ENCODE assay signal across 9 cellular contexts in the genomic region with DNA sequence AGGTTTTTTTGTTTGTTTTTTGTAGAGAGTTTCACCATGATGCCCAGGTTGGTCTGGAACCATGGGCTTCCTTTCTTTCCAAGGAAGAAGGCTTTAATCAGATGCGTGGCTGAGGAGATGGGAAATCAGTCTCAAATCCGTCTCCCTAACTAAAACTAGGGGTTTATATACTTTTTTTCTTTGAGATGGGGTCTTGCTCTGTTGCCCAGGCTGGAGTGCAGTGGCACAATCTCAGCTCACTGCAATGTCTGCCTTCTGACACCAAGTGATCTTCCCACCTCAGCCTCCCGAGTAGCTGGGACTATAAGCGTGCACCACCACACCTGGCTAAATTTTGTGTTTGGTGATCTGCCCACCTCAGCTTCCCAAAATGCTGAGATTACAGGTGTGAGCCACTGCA. TPM values are rescaled to one million over a fixed set of nuclear protein-coding genes. Genes with fewer than 3 reads are reported as not detected.
"Had no signal": no experiment of that assay in that cellular context is flagged by ENCODE, and none has a peak within 500 bp of the region (broad histone marks: within the 10 kb centered on the region; RNA-seq: fewer than 3 reads in every experiment).

No MANE protein-coding gene starts in this region.

RNA-seq across cellular contexts. Expression of gene MEIS3, which starts 34.8 kb away (rescaled TPM):
- total RNA-seq: activated naive CD4-positive, alpha-beta T cell treated with anti-CD3 and anti-CD28 coated beads for 36 hours; activated naive CD8-positive, alpha-beta T cell treated with anti-CD3 and anti-CD28 coated beads for 36 hours; activated T-helper 1 cell treated with anti-CD3 and anti-CD28 coated beads, Interleukin-12 subunit alpha, Interleukin-12 subunit beta, Interleukin-2, Interleukin-4 antibody, amounts not matched to agents 30 ng/mL and 10 ng/mL and 1 ng/mL, durations not matched to agents 14 hours and 24 hours and 36 hours had no signal

RNA-seq across cellular contexts. Expression of gene C5AR2, which starts 52.6 kb away (rescaled TPM):
- total RNA-seq: activated naive CD4-positive, alpha-beta T cell treated with anti-CD3 and anti-CD28 coated beads for 36 hours; activated naive CD4-positive, alpha-beta T cell treated with anti-CD3 and anti-CD28 coated beads, Interleukin-2, amount 50 U/mL, for 72 hours; activated naive CD8-positive, alpha-beta T cell treated with anti-CD3 and anti-CD28 coated beads for 36 hours; activated T-cell treated with anti-CD3 and anti-CD28 coated beads, Interleukin-2, amount 50 U/mL, for 4 hours; activated T-cell treated with anti-CD3 and anti-CD28 coated beads, Interleukin-2, amount 50 U/mL, for 72 hours; activated T-helper 1 cell treated with anti-CD3 and anti-CD28 coated beads, Interleukin-12 subunit alpha, Interleukin-12 subunit beta, Interleukin-2, Interleukin-4 antibody, amounts not matched to agents 30 ng/mL and 10 ng/mL and 1 ng/mL, durations not matched to agents 14 hours and 24 hours and 36 hours; activated T-helper 2 cell treated with anti-CD3 and anti-CD28 coated beads, Interferon-gamma antibody, Interleukin-2, Interleukin-4, amounts not matched to agents 10 μg/mL and 5 μg/mL and 100 μg/mL, durations not matched to agents 14 hours and 24 hours and 36 hours; astrocyte; cardiac muscle cell had no signal
- polyA plus RNA-seq: cardiac muscle cell had no signal
